ENCODE assay signal across 18 cellular contexts in genomic region chr10:6699336-6699735, GRCh38.
DNase-seq lines count a peak whose midpoint lies in the region; TF ChIP-seq lines count a peak whose summit lies in the region.
"Had no signal": no experiment of that assay in that cellular context is flagged by ENCODE, and none has a peak within 500 bp of the region (broad histone marks: within the 10 kb centered on the region; RNA-seq: fewer than 3 reads in every experiment).

No MANE protein-coding gene starts in this region.

- H3K27ac ChIP-seq in suprapubic skin: no peak overlapping the region
- H3K27ac ChIP-seq: BLaER1 had no signal

- WGBS in suprapubic skin: 73% methylated on average over 4 of the region's 4 CpGs

- H3K9me3 ChIP-seq in MG63: no peaks in the 10 kb centered on the region
- H3K9me3 ChIP-seq in suprapubic skin: no peaks in the 10 kb centered on the region
- H3K9me3 ChIP-seq: BLaER1 had no signal

- DNase-seq in GM04503 (ENCODE audit: low read depth): peak; percentile 22
- peak; percentile 30 for DNase-seq in MG63
- DNase-seq in fibroblast of mammary gland (ENCODE audit: low read depth): peak; percentile 58
- no peak for DNase-seq in activated gamma-delta T cell treated with Interleukin-2 at 50 U/mL for 16 hours
- no peak for DNase-seq in suprapubic skin (ENCODE audit: low spot score in 2 of 2)
- DNase-seq in superior temporal gyrus (ENCODE audit: extremely low spot score): no peak
- no peak for DNase-seq in ureter (ENCODE audit: low spot score)
- DNase-seq: ACHN; AML-193; Calu3; CD4-positive, alpha-beta memory T cell; DMS79 treated with DMSO at 0.1 percent for 48 hours; EL; GOT3; H7; HFFc6; KG1 had no signal

- TF ChIP-seq POLR2A in suprapubic skin (IDR thresholded peaks at IDR 0.05): no peak

- TF ChIP-seq CTCF in fibroblast of mammary gland (conservative IDR thresholded peaks at IDR 0.05; ENCODE audit: control insufficient read depth, insufficient read depth, low read depth, low read length): no peak
- no peak for TF ChIP-seq CTCF in suprapubic skin (IDR thresholded peaks at IDR 0.05)

- no peak for TF ChIP-seq EP300 in suprapubic skin (IDR thresholded peaks at IDR 0.05)

- H3K27me3 ChIP-seq in MG63: no peaks in the 10 kb centered on the region
- H3K27me3 ChIP-seq in suprapubic skin: peaks cover 11% of the 10 kb centered on the region
- H3K27me3 ChIP-seq: BLaER1 had no signal

- H3K36me3 ChIP-seq in MG63: no peaks in the 10 kb centered on the region
- H3K36me3 ChIP-seq in suprapubic skin: no peaks in the 10 kb centered on the region
- H3K36me3 ChIP-seq: BLaER1 had no signal

- H3K4me3 ChIP-seq in MG63: no peak overlapping the region
- no peak overlapping the region for H3K4me3 ChIP-seq in fibroblast of mammary gland (ENCODE audit: control insufficient read depth, low read depth, low read length)
- no peak overlapping the region for H3K4me3 ChIP-seq in suprapubic skin
- H3K4me3 ChIP-seq: BLaER1 had no signal

- no peaks in the 10 kb centered on the region for H3K4me1 ChIP-seq in suprapubic skin
- H3K4me1 ChIP-seq: BLaER1 had no signal

Comparison
In these comparisons a context has a peak if more than half of its experiments do, and no peak if none do; other contexts are left out.
1. DNase-seq: peak in GM04503 (single experiment), MG63 (single experiment) and fibroblast of mammary gland (single experiment); none in activated gamma-delta T cell treated with Interleukin-2 at 50 U/mL for 16 hours (single experiment), suprapubic skin (0 of 2), superior temporal gyrus (single experiment) and ureter (single experiment).